Comparison of ENCODE assay signal across 1 cellular context in genomic region chr1:180527270-180527669, GRCh38.
A peak's percentile ranks its signal among the peaks of the same experiment; 100 is the strongest.
TF ChIP-seq lines count a peak whose summit lies in the region.

No MANE protein-coding gene starts in this region.

TF ChIP-seq in K562, 482 proteins besides CTCF, POLR2A, EP300 and RAD21 (continued from another document and continues in another):
- TF ChIP-seq ZNF398 (CRISPR knock-in tag; IDR thresholded peaks at IDR 0.05) (no peak), ESRRA (IDR thresholded peaks at IDR 0.05; ENCODE audit: borderline replicate concordance, low read depth) (peak; percentile 76), PTTG1 (tag; IDR thresholded peaks at IDR 0.05; ENCODE audit: low read depth) (no peak), ZNF740 (CRISPR knock-in tag; IDR thresholded peaks at IDR 0.05) (no peak), ZNF740 (tag; IDR thresholded peaks at IDR 0.05) (no peak), MBD1 (CRISPR knock-in tag; IDR thresholded peaks at IDR 0.05) (no peak), TEAD1 (CRISPR knock-in tag; IDR thresholded peaks at IDR 0.05) (peak in 1 of 2 experiments; percentile 82; a peak in 1 of 4 replicates), ZNF384 (IDR thresholded peaks at IDR 0.05; ENCODE audit: low read depth, low read length) (no peak), ZKSCAN1 (IDR thresholded peaks at IDR 0.05; ENCODE audit: low read depth, low read length) (no peak), ZNF717 (CRISPR knock-in tag; IDR thresholded peaks at IDR 0.05) (no peak), ILF3 (IDR thresholded peaks at IDR 0.05; ENCODE audit: borderline replicate concordance) (no peak), ZNF134 (CRISPR knock-in tag; conservative IDR thresholded peaks at IDR 0.05) (no peak), SMARCA5 (IDR thresholded peaks at IDR 0.05) (peak; percentile 66; the same call in 1 of the 2 replicates), ZNF518B (CRISPR knock-in tag; IDR thresholded peaks at IDR 0.05) (no peak), MAFF (IDR thresholded peaks at IDR 0.05; ENCODE audit: low read length) (no peak), CBFA2T3 (IDR thresholded peaks at IDR 0.05) (peak; percentile 71), GATA2 (CRISPR knock-in tag; IDR thresholded peaks at IDR 0.05) (0 out of 2 replicates have a peak, but pooled peaks have one; percentile 10), ZNF444 (CRISPR knock-in tag; IDR thresholded peaks at IDR 0.05) (no peak), SMAD1 (IDR thresholded peaks at IDR 0.05; ENCODE audit: low read depth, low read length, partially characterized antibody) (no peak), ZNF583 (CRISPR knock-in tag; IDR thresholded peaks at IDR 0.05) (no peak), MECOM (CRISPR knock-in tag; IDR thresholded peaks at IDR 0.05) (no peak), ZFP30 (CRISPR knock-in tag; IDR thresholded peaks at IDR 0.05; ENCODE audit: borderline replicate concordance) (no peak), ZNF507 (tag; conservative IDR thresholded peaks at IDR 0.05) (no peak), CHD4 (IDR thresholded peaks at IDR 0.05; ENCODE audit: insufficient read depth, insufficient replicate concordance, low read depth, low read length, poor library complexity, severe bottlenecking) (no peak), CHAMP1 (IDR thresholded peaks at IDR 0.05) (peak; percentile 62; the same call in 1 of the 2 replicates), ZNF780A (CRISPR knock-in tag; IDR thresholded peaks at IDR 0.05) (no peak), NFIC (IDR thresholded peaks at IDR 0.05) (peak; percentile 17; the same call in 1 of the 2 replicates), BMI1 (IDR thresholded peaks at IDR 0.05; ENCODE audit: low read length) (no peak), NR0B1 (IDR thresholded peaks at IDR 0.05; ENCODE audit: partially characterized antibody) (no peak), NCOA2 (IDR thresholded peaks at IDR 0.05; ENCODE audit: partially characterized antibody in 2 of 2) (no peak), CREB3 (tag; conservative IDR thresholded peaks at IDR 0.05; ENCODE audit: low read depth) (no peak), BACH1 (tag; IDR thresholded peaks at IDR 0.05) (no peak), ZNF695 (CRISPR knock-in tag; IDR thresholded peaks at IDR 0.05) (no peak), MEIS2 (IDR thresholded peaks at IDR 0.05; ENCODE audit: partially characterized antibody) (no peak), PCBP2 (IDR thresholded peaks at IDR 0.05; ENCODE audit: low read depth, low read length, poor library complexity, severe bottlenecking) (no peak), RBBP5 (IDR thresholded peaks at IDR 0.05; ENCODE audit: borderline replicate concordance, insufficient read depth, low read length, poor library complexity, severe bottlenecking) (no peak), ETS2 (tag; IDR thresholded peaks at IDR 0.05; ENCODE audit: borderline replicate concordance, poor library complexity, severe bottlenecking) (no peak), ZNF3 (CRISPR knock-in tag; IDR thresholded peaks at IDR 0.05) (no peak), ZNF436 (CRISPR knock-in tag; IDR thresholded peaks at IDR 0.05) (no peak), ZNF79 (CRISPR knock-in tag; IDR thresholded peaks at IDR 0.05; ENCODE audit: low read depth) (no peak), POLR2H (tag; IDR thresholded peaks at IDR 0.05; ENCODE audit: low read depth) (no peak), E2F1 (CRISPR knock-in tag; IDR thresholded peaks at IDR 0.05) (no peak), UBTF (IDR thresholded peaks at IDR 0.05; ENCODE audit: borderline replicate concordance in 1 of 2, low read depth in 2 of 2, low read length in 2 of 2) (no peak), KAT2B (IDR thresholded peaks at IDR 0.05; ENCODE audit: low read depth, low read length) (no peak), YY1 (IDR thresholded peaks at IDR 0.05; ENCODE audit: borderline replicate concordance in 1 of 3, control insufficient read depth in 1 of 3, extremely low read depth in 1 of 3, insufficient read depth in 3 of 3, insufficient read length in 1 of 3, insufficient replicate concordance in 2 of 3, low read depth in 1 of 3, low read length in 2 of 3) (no peak), ZZZ3 (IDR thresholded peaks at IDR 0.05) (no peak), STAT5A (IDR thresholded peaks at IDR 0.05; ENCODE audit: borderline replicate concordance, low read length) (no peak), SREBF2 (CRISPR knock-in tag; IDR thresholded peaks at IDR 0.05) (no peak), BRD4 (IDR thresholded peaks at IDR 0.05) (no peak), ZSCAN29 (IDR thresholded peaks at IDR 0.05) (no peak), TRIM24 (IDR thresholded peaks at IDR 0.05) (peak in 1 of 2 experiments; percentile 66; a peak in 1 of 4 replicates), CBX3 (IDR thresholded peaks at IDR 0.05; ENCODE audit: borderline replicate concordance in 1 of 2, low read length in 2 of 2) (no peak; a peak in 1 of 3 replicates)
